8 cellular contexts compared by ENCODE assay signal in the genomic region with DNA sequence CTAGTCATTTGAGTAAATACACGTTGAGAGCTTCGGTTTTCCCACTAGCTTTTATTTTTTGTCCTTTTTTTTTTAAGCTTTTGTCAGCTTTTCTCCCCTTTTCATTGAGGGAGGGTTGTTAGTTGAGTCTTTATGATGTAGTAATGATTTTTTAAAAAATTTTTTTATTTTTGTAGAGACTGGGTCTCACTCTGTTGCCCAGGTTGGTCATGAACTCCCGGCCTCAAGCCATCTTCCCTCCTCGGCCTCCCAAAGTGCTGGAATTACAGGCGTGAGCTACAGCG. TPM values are rescaled to one million over a fixed set of nuclear protein-coding genes. Genes with fewer than 3 reads are reported as not detected.
DNase-seq lines count a peak whose midpoint lies in the region; ATAC-seq and TF ChIP-seq lines count a peak whose summit lies in the region.

No MANE protein-coding gene starts in this region.

- H3K9me3 ChIP-seq in GM23248 (ENCODE audit: low read depth) (no peaks in the 10 kb centered on the region), iPS DF 6.9 (ENCODE audit: control insufficient read depth, insufficient read depth, low read length) (no peaks in the 10 kb centered on the region)

- H3K27ac Mint-ChIP-seq in WTC11: no peak overlapping the region

- H3K36me3 Mint-ChIP-seq in WTC11: peaks cover 25% of the 10 kb centered on the region

- no peaks in the 10 kb centered on the region for H3K36me3 ChIP-seq in GM23248 (ENCODE audit: low read depth)
- no peaks in the 10 kb centered on the region; the same call in 1 of the 2 replicates for H3K36me3 ChIP-seq in iPS DF 6.9 (ENCODE audit: control insufficient read depth, insufficient read depth, low read length)

- ATAC-seq in WTC11 (no peak), esophagus mucosa (no peak), GM21515 (IDR thresholded peaks at IDR 0.05; ENCODE audit: unreplicated experiment) (no peak)

- H2AFZ ChIP-seq in GM23248: peak overlapping the region; percentile 100

- no peaks in the 10 kb centered on the region for H3K9me3 Mint-ChIP-seq in WTC11

- no peak overlapping the region for H3K27ac ChIP-seq in GM23248
- no peak overlapping the region for H3K27ac ChIP-seq in iPS DF 6.9 (ENCODE audit: low read length)
- H3K27ac ChIP-seq in skin epidermis: peak overlapping the region in 5 of 21 experiments; percentile 40 to 78 (median 73)

- WGBS in GM23248 (ENCODE audit: low coverage in 1 of 2, low lambda C conversion rate in 2 of 2, missing lambda C conversion rate in 2 of 2), 2 experiments: 2 to 4% methylated on average over 6 of the region's 6 CpGs
- WGBS in iPS DF 6.9 (ENCODE audit: insufficient coverage, insufficient read length): no CpG with 5 or more reads among the region's 6 CpGs

- DNase-seq in GM23248 (peak; percentile 15), WTC11 (ENCODE audit: low spot score) (no peak), iPS DF 6.9 (ENCODE audit: low read depth, low spot score) (no peak), NCI-H2107 treated with DMSO at 0.1 percent for 48 hours (lab: John Stamatoyannopoulos, UW; ENCODE audit: unreplicated experiment) (no peak), NCI-H526 treated with DMSO at 0.1 percent for 48 hours (lab: John Stamatoyannopoulos, UW) (no peak)

- no peaks in the 10 kb centered on the region for H3K79me2 ChIP-seq in GM23248 (ENCODE audit: insufficient read depth)

- TF ChIP-seq CTCF in WTC11 (IDR thresholded peaks at IDR 0.05): no peak

- H3K27me3 Mint-ChIP-seq in WTC11 (ENCODE audit: low read depth): no peaks in the 10 kb centered on the region

- no peaks in the 10 kb centered on the region for H4K20me1 ChIP-seq in GM23248 (ENCODE audit: insufficient read depth)

- CTCF ChIA-PET in WTC11 (lab: Charles Lee): interaction anchor here (0.7 to 5.0 kb wide), 7 partner anchors 14 to 327 kb away, joined by 4 to 139 read pairs (median 8); a partner anchor contains a TSS

- H3K9me2 ChIP-seq in GM23248 (ENCODE audit: insufficient read depth): no peaks in the 10 kb centered on the region

- H3K4me1 ChIP-seq in GM23248 (ENCODE audit: insufficient read depth) (0 out of 2 replicates have a peak, but pooled peaks cover 6% of the 10 kb centered on the region), iPS DF 6.9 (ENCODE audit: control insufficient read depth, insufficient read depth, low read length) (peaks cover 11% of the 10 kb centered on the region)

- peak overlapping the region; percentile 66 for H3K4me2 ChIP-seq in GM23248 (ENCODE audit: unreplicated experiment)

- H3K27me3 ChIP-seq in GM23248 (replicated peaks; ENCODE audit: insufficient read depth): no peaks in the 10 kb centered on the region
- H3K27me3 ChIP-seq in iPS DF 6.9 (ENCODE audit: control insufficient read depth, insufficient read depth, low read length): no peaks in the 10 kb centered on the region

- peak overlapping the region; percentile 87 for H3K4me3 Mint-ChIP-seq in WTC11

- H3K4me3 ChIP-seq in GM23248 (peak overlapping the region; percentile 91), iPS DF 6.9 (ENCODE audit: low read length) (peak overlapping the region; percentile 48; the same call in 1 of the 2 replicates), skin epidermis (peak overlapping the region; percentile 65 to 98 (median 94))

- H3K4me1 Mint-ChIP-seq in WTC11: peaks cover 51% of the 10 kb centered on the region

- in situ Hi-C loops in GM23248 (cut with MboI): no loop called here

- H3K9ac ChIP-seq in GM23248: peak overlapping the region; percentile 78

- POLR2A ChIA-PET in WTC11 (lab: Charles Lee): interaction anchor here (0.6 to 3.0 kb wide), 4 partner anchors 30 to 42 kb away, joined by 3 to 14 read pairs (median 4); no protein-coding TSS in a partner anchor

- H3F3A ChIP-seq in GM23248 (ENCODE audit: insufficient read depth): no peaks in the 10 kb centered on the region

TF ChIP-seq in WTC11, 78 proteins besides CTCF, POLR2A, EP300 and RAD21 (continues in another document):
- no peak for TF ChIP-seq CREM (CRISPR knock-in tag; IDR thresholded peaks at IDR 0.05)
- TF ChIP-seq, protein P1, sequence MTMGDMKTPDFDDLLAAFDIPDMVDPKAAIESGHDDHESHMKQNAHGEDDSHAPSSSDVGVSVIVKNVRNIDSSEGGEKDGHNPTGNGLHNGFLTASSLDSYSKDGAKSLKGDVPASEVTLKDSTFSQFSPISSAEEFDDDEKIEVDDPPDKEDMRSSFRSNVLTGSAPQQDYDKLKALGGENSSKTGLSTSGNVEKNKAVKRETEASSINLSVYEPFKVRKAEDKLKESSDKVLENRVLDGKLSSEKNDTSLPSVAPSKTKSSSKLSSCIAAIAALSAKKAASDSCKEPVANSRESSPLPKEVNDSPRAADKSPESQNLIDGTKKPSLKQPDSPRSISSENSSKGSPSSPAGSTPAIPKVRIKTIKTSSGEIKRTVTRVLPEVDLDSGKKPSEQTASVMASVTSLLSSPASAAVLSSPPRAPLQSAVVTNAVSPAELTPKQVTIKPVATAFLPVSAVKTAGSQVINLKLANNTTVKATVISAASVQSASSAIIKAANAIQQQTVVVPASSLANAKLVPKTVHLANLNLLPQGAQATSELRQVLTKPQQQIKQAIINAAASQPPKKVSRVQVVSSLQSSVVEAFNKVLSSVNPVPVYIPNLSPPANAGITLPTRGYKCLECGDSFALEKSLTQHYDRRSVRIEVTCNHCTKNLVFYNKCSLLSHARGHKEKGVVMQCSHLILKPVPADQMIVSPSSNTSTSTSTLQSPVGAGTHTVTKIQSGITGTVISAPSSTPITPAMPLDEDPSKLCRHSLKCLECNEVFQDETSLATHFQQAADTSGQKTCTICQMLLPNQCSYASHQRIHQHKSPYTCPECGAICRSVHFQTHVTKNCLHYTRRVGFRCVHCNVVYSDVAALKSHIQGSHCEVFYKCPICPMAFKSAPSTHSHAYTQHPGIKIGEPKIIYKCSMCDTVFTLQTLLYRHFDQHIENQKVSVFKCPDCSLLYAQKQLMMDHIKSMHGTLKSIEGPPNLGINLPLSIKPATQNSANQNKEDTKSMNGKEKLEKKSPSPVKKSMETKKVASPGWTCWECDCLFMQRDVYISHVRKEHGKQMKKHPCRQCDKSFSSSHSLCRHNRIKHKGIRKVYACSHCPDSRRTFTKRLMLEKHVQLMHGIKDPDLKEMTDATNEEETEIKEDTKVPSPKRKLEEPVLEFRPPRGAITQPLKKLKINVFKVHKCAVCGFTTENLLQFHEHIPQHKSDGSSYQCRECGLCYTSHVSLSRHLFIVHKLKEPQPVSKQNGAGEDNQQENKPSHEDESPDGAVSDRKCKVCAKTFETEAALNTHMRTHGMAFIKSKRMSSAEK (CRISPR knock-in tag; IDR thresholded peaks at IDR 0.05; ENCODE audit: borderline replicate concordance): no peak
- TF ChIP-seq, protein P2, sequence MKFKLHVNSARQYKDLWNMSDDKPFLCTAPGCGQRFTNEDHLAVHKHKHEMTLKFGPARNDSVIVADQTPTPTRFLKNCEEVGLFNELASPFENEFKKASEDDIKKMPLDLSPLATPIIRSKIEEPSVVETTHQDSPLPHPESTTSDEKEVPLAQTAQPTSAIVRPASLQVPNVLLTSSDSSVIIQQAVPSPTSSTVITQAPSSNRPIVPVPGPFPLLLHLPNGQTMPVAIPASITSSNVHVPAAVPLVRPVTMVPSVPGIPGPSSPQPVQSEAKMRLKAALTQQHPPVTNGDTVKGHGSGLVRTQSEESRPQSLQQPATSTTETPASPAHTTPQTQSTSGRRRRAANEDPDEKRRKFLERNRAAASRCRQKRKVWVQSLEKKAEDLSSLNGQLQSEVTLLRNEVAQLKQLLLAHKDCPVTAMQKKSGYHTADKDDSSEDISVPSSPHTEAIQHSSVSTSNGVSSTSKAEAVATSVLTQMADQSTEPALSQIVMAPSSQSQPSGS (CRISPR knock-in tag; IDR thresholded peaks at IDR 0.05; ENCODE audit: borderline replicate concordance, low read depth): no peak
- TF ChIP-seq, protein P3, sequence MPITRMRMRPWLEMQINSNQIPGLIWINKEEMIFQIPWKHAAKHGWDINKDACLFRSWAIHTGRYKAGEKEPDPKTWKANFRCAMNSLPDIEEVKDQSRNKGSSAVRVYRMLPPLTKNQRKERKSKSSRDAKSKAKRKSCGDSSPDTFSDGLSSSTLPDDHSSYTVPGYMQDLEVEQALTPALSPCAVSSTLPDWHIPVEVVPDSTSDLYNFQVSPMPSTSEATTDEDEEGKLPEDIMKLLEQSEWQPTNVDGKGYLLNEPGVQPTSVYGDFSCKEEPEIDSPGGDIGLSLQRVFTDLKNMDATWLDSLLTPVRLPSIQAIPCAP (CRISPR knock-in tag; IDR thresholded peaks at IDR 0.05): no peak

RNA-seq across cellular contexts. Expression of a gene that starts 0.7 kb away (rescaled TPM):
- total RNA-seq in GM23248 (2014; rRNA removed; shearing (Covaris generic)): 3.4 and 15.0 TPM in 2 replicates
- 2.8 and 2.9 TPM in 2 replicates for polyA plus RNA-seq in GM23248 (2016; fragmentation: Nextera tagmentation; extraction: Ambion mirVana)
- 39.6 to 51.9 TPM (median 44.4 TPM) in 3 replicates for total RNA-seq in WTC11 (2021)
- total RNA-seq in esophagus mucosa: 0.92 TPM

RNA-seq across cellular contexts. Expression of a gene that starts 52.6 kb away (rescaled TPM):
- total RNA-seq in GM23248 (2014; rRNA removed; shearing (Covaris generic)): 26.0 and 31.9 TPM in 2 replicates
- 25.2 and 25.6 TPM in 2 replicates for polyA plus RNA-seq in GM23248 (2016; fragmentation: Nextera tagmentation; extraction: Ambion mirVana)
- 21.2 to 22.6 TPM (median 21.4 TPM) in 3 replicates for total RNA-seq in WTC11 (2021)
- total RNA-seq in esophagus mucosa: 23.7 TPM

RNA-seq across cellular contexts. Expression of a gene that starts 56.5 kb away (rescaled TPM):
- total RNA-seq in GM23248 (2014; rRNA removed; shearing (Covaris generic)): 7.7 and 14.0 TPM in 2 replicates
- 8.2 and 11.1 TPM in 2 replicates for polyA plus RNA-seq in GM23248 (2016; fragmentation: Nextera tagmentation; extraction: Ambion mirVana)
- total RNA-seq in WTC11 (2021): 14.9 to 16.2 TPM (median 15.3 TPM) in 3 replicates
- 12.8 TPM for total RNA-seq in esophagus mucosa
